In genomic region chr17:20095366-20096080, GRCh38 we compare ENCODE assay signal across 9 cellular contexts.
DNase-seq lines count a peak whose midpoint lies in the region; ATAC-seq, FAIRE-seq and TF ChIP-seq lines count a peak whose summit lies in the region.
"Had no signal": no experiment of that assay in that cellular context is flagged by ENCODE, and none has a peak within 500 bp of the region (broad histone marks: within the 10 kb centered on the region; RNA-seq: fewer than 3 reads in every experiment).

No MANE protein-coding gene starts in this region.

- H3K27me3 ChIP-seq in endothelial cell of umbilical vein (ENCODE audit: control insufficient read depth in 2 of 2, insufficient read depth in 2 of 2, low read length in 2 of 2), result peaks cover 2 to 8% of the 10 kb centered on the region in 2 experiments

- H3K4me3 ChIP-seq in endothelial cell of umbilical vein (replicated peaks in 1 of 3; ENCODE audit: insufficient read depth in 1 of 3, low read depth in 1 of 3, low read length in 3 of 3), result no peak overlapping the region

- H3K9ac ChIP-seq in endothelial cell of umbilical vein (replicated peaks; ENCODE audit: extremely low read depth, insufficient read depth, low read length), result no peak overlapping the region

- H3K4me3 Mint-ChIP-seq in stimulated activated naive CD8-positive, alpha-beta T cell treated with anti-CD3 and anti-CD28 coated beads, Interleukin-15, amount 100 ng/mL, for 72 hours, result no peak overlapping the region
- H3K4me3 Mint-ChIP-seq in activated CD8-positive, alpha-beta memory T cell treated with anti-CD3 and anti-CD28 coated beads, Interleukin-2, amount 10 ng/mL, durations not matched to agents 7 days and 5 days, result no peak overlapping the region
- H3K4me3 Mint-ChIP-seq: dendritic cell treated with granulocyte-macrophage colony-stimulating factor and Interleukin-4, amounts not matched to agents 40 ng/mL and 50 ng/mL, for 4 days had no signal

- H3K36me3 ChIP-seq in endothelial cell of umbilical vein (ENCODE audit: control insufficient read depth in 2 of 2, extremely low read depth in 1 of 2, insufficient read depth in 2 of 2, low read length in 2 of 2), result no peaks in the 10 kb centered on the region

- dilution Hi-C loops in endothelial cell of umbilical vein (cut with MboI; ENCODE audit: extremely low pct_ligation_motif_present, low sequenced_read_pairs), result no loop called here

- BruUV-seq in endothelial cell of umbilical vein (replicated peaks; lab: Mats Ljungman, UMichigan), result no TSS peak

- CTCF ChIA-PET in endothelial cell of umbilical vein (lab: Charles Lee), result interaction anchor here (0.6 to 2.2 kb wide), 5 partner anchors 50 to 103 kb away, joined by 3 to 25 read pairs (median 4); no protein-coding TSS in a partner anchor
- CTCF ChIA-PET in activated CD8-positive, alpha-beta memory T cell treated with anti-CD3 and anti-CD28 coated beads, Interleukin-2, amount 10 ng/mL, durations not matched to agents 7 days and 5 days (lab: Charles Lee), result no interaction called here

- TF ChIP-seq POLR2A in endothelial cell of umbilical vein (IDR thresholded peaks at IDR 0.05; ENCODE audit: low read depth, low read length), result no peak

- H3K27me3 Mint-ChIP-seq in stimulated activated naive CD8-positive, alpha-beta T cell treated with anti-CD3 and anti-CD28 coated beads, Interleukin-15, amount 100 ng/mL, for 72 hours, result no peaks in the 10 kb centered on the region
- peaks cover 2% of the 10 kb centered on the region for H3K27me3 Mint-ChIP-seq in activated CD8-positive, alpha-beta memory T cell treated with anti-CD3 and anti-CD28 coated beads, Interleukin-2, amount 10 ng/mL, durations not matched to agents 7 days and 5 days
- H3K27me3 Mint-ChIP-seq: dendritic cell treated with granulocyte-macrophage colony-stimulating factor and Interleukin-4, amounts not matched to agents 40 ng/mL and 50 ng/mL, for 4 days had no signal

- H3K9me3 ChIP-seq in endothelial cell of umbilical vein (replicated peaks; ENCODE audit: control insufficient read depth, insufficient read depth, low read length), result no peaks in the 10 kb centered on the region

- intact Hi-C loops in endothelial cell of umbilical vein (cut with micrococcal nuclease), result loop anchor here (1.0 kb wide), 2 partner anchors 15 to 103 kb away; no protein-coding TSS in a partner anchor

- POLR2A ChIA-PET in endothelial cell of umbilical vein (lab: Charles Lee), result no interaction called here

- DNase-seq in DMS114 treated with DMSO at 0.1 percent for 48 hours (lab: John Stamatoyannopoulos, UW; ENCODE audit: unreplicated experiment), result peak; percentile 0
- peak; percentile 82 for DNase-seq in NCI-H69 (lab: John Stamatoyannopoulos, UW)
- DNase-seq in endothelial cell of umbilical vein (ENCODE audit: low read depth, low spot score), result peak; percentile 27
- peak; percentile 79 for DNase-seq in midbrain (lab: John Stamatoyannopoulos, UW)
- no peak for DNase-seq in stimulated activated CD4-positive, alpha-beta T cell treated with anti-CD3 and anti-CD28 coated beads, Interleukin-12 subunit alpha, Interleukin-12 subunit beta, amount 100 ng/mL, for 4 hours
- DNase-seq in activated CD4-positive, alpha-beta T cell treated with anti-CD3 and anti-CD28 coated beads for 4 hours, result no peak
- no peak for DNase-seq in stimulated activated naive CD8-positive, alpha-beta T cell treated with anti-CD3 and anti-CD28 coated beads, Interleukin-15, amount 100 ng/mL, for 72 hours
- DNase-seq in activated CD8-positive, alpha-beta memory T cell treated with anti-CD3 and anti-CD28 coated beads, Interleukin-2, amount 10 ng/mL, durations not matched to agents 7 days and 5 days, result no peak

- H4K20me1 ChIP-seq in endothelial cell of umbilical vein (replicated peaks; ENCODE audit: control insufficient read depth, extremely low read depth, insufficient read depth, low read length), result no peaks in the 10 kb centered on the region

- H3K4me1 Mint-ChIP-seq in stimulated activated naive CD8-positive, alpha-beta T cell treated with anti-CD3 and anti-CD28 coated beads, Interleukin-15, amount 100 ng/mL, for 72 hours, result peaks cover under 1% of the 10 kb centered on the region
- peaks cover 5% of the 10 kb centered on the region for H3K4me1 Mint-ChIP-seq in activated CD8-positive, alpha-beta memory T cell treated with anti-CD3 and anti-CD28 coated beads, Interleukin-2, amount 10 ng/mL, durations not matched to agents 7 days and 5 days

- H3K9me3 Mint-ChIP-seq in stimulated activated naive CD8-positive, alpha-beta T cell treated with anti-CD3 and anti-CD28 coated beads, Interleukin-15, amount 100 ng/mL, for 72 hours, result no peaks in the 10 kb centered on the region
- no peaks in the 10 kb centered on the region for H3K9me3 Mint-ChIP-seq in activated CD8-positive, alpha-beta memory T cell treated with anti-CD3 and anti-CD28 coated beads, Interleukin-2, amount 10 ng/mL, durations not matched to agents 7 days and 5 days (ENCODE audit: low read depth)
- H3K9me3 Mint-ChIP-seq: dendritic cell treated with granulocyte-macrophage colony-stimulating factor and Interleukin-4, amounts not matched to agents 40 ng/mL and 50 ng/mL, for 4 days had no signal

- FAIRE-seq in endothelial cell of umbilical vein (lab: Jason Lieb, UNC), result peak; percentile 74

- no peak overlapping the region for H3K27ac ChIP-seq in endothelial cell of umbilical vein (ENCODE audit: insufficient read depth, low read depth, low read length)

- H3K79me2 ChIP-seq in endothelial cell of umbilical vein (ENCODE audit: control insufficient read depth, insufficient read depth, low read length), result no peaks in the 10 kb centered on the region

- H3K36me3 Mint-ChIP-seq in activated CD8-positive, alpha-beta memory T cell treated with anti-CD3 and anti-CD28 coated beads, Interleukin-2, amount 10 ng/mL, durations not matched to agents 7 days and 5 days, result peaks cover 2% of the 10 kb centered on the region

- no peak for ATAC-seq in stimulated activated naive CD8-positive, alpha-beta T cell treated with anti-CD3 and anti-CD28 coated beads, Interleukin-15, amount 100 ng/mL, for 72 hours
- ATAC-seq in activated CD8-positive, alpha-beta memory T cell treated with anti-CD3 and anti-CD28 coated beads, Interleukin-2, amount 10 ng/mL, durations not matched to agents 7 days and 5 days, result no peak

- peak in 1 of 2 donors; percentile 33 for TF ChIP-seq CTCF in endothelial cell of umbilical vein (IDR thresholded peaks at IDR 0.05; ENCODE audit: extremely low read depth in 1 of 2, insufficient read depth in 1 of 2, low read depth in 1 of 2, low read length in 2 of 2)

- no peak overlapping the region for H3K4me2 ChIP-seq in endothelial cell of umbilical vein (ENCODE audit: insufficient read depth, low read length)

- no peaks in the 10 kb centered on the region for H3K9me1 ChIP-seq in endothelial cell of umbilical vein (replicated peaks; ENCODE audit: control insufficient read depth, extremely low read depth, insufficient read depth, low read length)

- no peaks in the 10 kb centered on the region for H3K4me1 ChIP-seq in endothelial cell of umbilical vein (ENCODE audit: control insufficient read depth, extremely low read depth, insufficient read depth, low read length)

- peak overlapping the region; percentile 3 for H2AFZ ChIP-seq in endothelial cell of umbilical vein (ENCODE audit: low read depth, low read length)

- peak overlapping the region in 1 of 2 donors; percentile 42 for H3K27ac Mint-ChIP-seq in stimulated activated naive CD8-positive, alpha-beta T cell treated with anti-CD3 and anti-CD28 coated beads, Interleukin-15, amount 100 ng/mL, for 72 hours
- H3K27ac Mint-ChIP-seq in activated CD8-positive, alpha-beta memory T cell treated with anti-CD3 and anti-CD28 coated beads, Interleukin-2, amount 10 ng/mL, durations not matched to agents 7 days and 5 days, result no peak overlapping the region
- H3K27ac Mint-ChIP-seq: dendritic cell treated with granulocyte-macrophage colony-stimulating factor and Interleukin-4, amounts not matched to agents 40 ng/mL and 50 ng/mL, for 4 days had no signal

TF ChIP-seq in endothelial cell of umbilical vein, 7 proteins besides CTCF, POLR2A, EP300 and RAD21:
- no peak for TF ChIP-seq POLR2AphosphoS5 (IDR thresholded peaks at IDR 0.05; ENCODE audit: insufficient read depth, low read depth, low read length)
- no peak for TF ChIP-seq GATA2 (IDR thresholded peaks at IDR 0.05; ENCODE audit: insufficient read depth, insufficient read length, low read depth, low read length)
- TF ChIP-seq MAX (IDR thresholded peaks at IDR 0.05; ENCODE audit: insufficient read depth, insufficient read length), result no peak
- TF ChIP-seq EZH2 (IDR thresholded peaks at IDR 0.05; ENCODE audit: borderline replicate concordance, low read depth, low read length, severe bottlenecking), result no peak
- TF ChIP-seq FOS (IDR thresholded peaks at IDR 0.05; ENCODE audit: borderline replicate concordance, insufficient read depth, low read length), result no peak
- no peak for TF ChIP-seq MYC (IDR thresholded peaks at IDR 0.05; ENCODE audit: low read depth, low read length)
- no peak for TF ChIP-seq JUN (IDR thresholded peaks at IDR 0.05; ENCODE audit: borderline replicate concordance, insufficient read depth, insufficient read length, low read depth)

Comparison
In these comparisons a context has a peak if more than half of its experiments do, and no peak if none do; other contexts are left out.
1. DNase-seq: peak in DMS114 treated with DMSO at 0.1 percent for 48 hours (single experiment), NCI-H69 (single experiment), endothelial cell of umbilical vein (single experiment) and midbrain (single experiment); none in stimulated activated CD4-positive, alpha-beta T cell treated with anti-CD3 and anti-CD28 coated beads, Interleukin-12 subunit alpha, Interleukin-12 subunit beta, amount 100 ng/mL, for 4 hours (single experiment), activated CD4-positive, alpha-beta T cell treated with anti-CD3 and anti-CD28 coated beads for 4 hours (0 of 2), stimulated activated naive CD8-positive, alpha-beta T cell treated with anti-CD3 and anti-CD28 coated beads, Interleukin-15, amount 100 ng/mL, for 72 hours (0 of 2) and activated CD8-positive, alpha-beta memory T cell treated with anti-CD3 and anti-CD28 coated beads, Interleukin-2, amount 10 ng/mL, durations not matched to agents 7 days and 5 days (single experiment).